Comparison of ENCODE assay signal across 8 cellular contexts in genomic region chr22:50294319-50294656, GRCh38. TPM values are rescaled to one million over a fixed set of nuclear protein-coding genes. Genes with fewer than 3 reads are reported as not detected.
DNase-seq lines count a peak whose midpoint lies in the region; TF ChIP-seq lines count a peak whose summit lies in the region.
"Had no signal": no experiment of that assay in that cellular context is flagged by ENCODE, and none has a peak within 500 bp of the region (broad histone marks: within the 10 kb centered on the region; RNA-seq: fewer than 3 reads in every experiment).

No MANE protein-coding gene starts in this region.

- H3K9ac ChIP-seq in skeletal muscle tissue (ENCODE audit: low read depth in 1 of 3, low read length in 3 of 3), result peak overlapping the region in 1 of 3 donors; percentile 40

- 36 to 42% methylated on average over 5 of the region's 5 CpGs for WGBS in esophagus, 2 donors

- DNase-seq in LNCaP clone FGC (ENCODE audit: low read depth) (no peak), NCI-H2029 treated with DMSO at 0.1 percent for 48 hours (lab: John Stamatoyannopoulos, UW) (no peak), DMS79 (lab: John Stamatoyannopoulos, UW) (no peak), OCI-M1 (lab: John Stamatoyannopoulos, UW) (no peak)
- DNase-seq: activated T-cell treated with anti-CD3 and anti-CD28 coated beads, Interleukin-2, amount 50 U/mL, for 72 hours had no signal

- H3K36me3 ChIP-seq in esophagus (ENCODE audit: control insufficient read depth in 2 of 2, insufficient read depth in 2 of 2, low read length in 1 of 2) (peaks cover 0 to 32% of the 10 kb centered on the region in 2 donors), skeletal muscle tissue (ENCODE audit: control insufficient read depth in 3 of 3, insufficient read depth in 3 of 3, low read length in 3 of 3) (peaks cover 6 to 9% (median 8%) of the 10 kb centered on the region in 3 donors)

- H3K4me1 ChIP-seq in esophagus (ENCODE audit: control insufficient read depth in 2 of 2, insufficient read depth in 2 of 2, low read length in 1 of 2) (peaks cover 26 to 58% of the 10 kb centered on the region in 2 donors), skeletal muscle tissue (ENCODE audit: control insufficient read depth in 3 of 3, insufficient read depth in 3 of 3, low read length in 3 of 3) (peaks cover 16 to 22% (median 17%) of the 10 kb centered on the region in 3 donors)

- peak overlapping the region; percentile 92 to 96 for H3K27ac ChIP-seq in esophagus (ENCODE audit: low read depth in 2 of 2, low read length in 1 of 2)
- peak overlapping the region; percentile 51 for H3K27ac ChIP-seq in skeletal muscle tissue (ENCODE audit: low read depth, low read length)

- H3K27me3 ChIP-seq in esophagus (ENCODE audit: control insufficient read depth in 1 of 2, insufficient read depth in 2 of 2, low read length in 2 of 2) (no peaks in the 10 kb centered on the region), skeletal muscle tissue (ENCODE audit: control insufficient read depth in 3 of 3, insufficient read depth in 3 of 3, low read length in 3 of 3) (peaks cover 0 to 7% (median 0%) of the 10 kb centered on the region in 3 donors)

- H3K9me3 ChIP-seq in esophagus (ENCODE audit: control insufficient read depth in 2 of 2, insufficient read depth in 1 of 2, low read depth in 1 of 2, low read length in 1 of 2) (no peaks in the 10 kb centered on the region), skeletal muscle tissue (ENCODE audit: control insufficient read depth in 3 of 3, low read length in 3 of 3) (no peaks in the 10 kb centered on the region)
- H3K9me3 ChIP-seq: HAP-1 had no signal

- peak overlapping the region; percentile 15 for H3K4me3 ChIP-seq in LNCaP clone FGC (ENCODE audit: low read depth, low read length)
- no peak overlapping the region for H3K4me3 ChIP-seq in esophagus (ENCODE audit: low read depth in 1 of 2, low read length in 2 of 2)
- no peak overlapping the region for H3K4me3 ChIP-seq in skeletal muscle tissue (ENCODE audit: low read length in 3 of 3)
- H3K4me3 ChIP-seq: HAP-1 had no signal

- TF ChIP-seq CTCF in LNCaP clone FGC (IDR thresholded peaks at IDR 0.05; ENCODE audit: control insufficient read depth, extremely low read depth, insufficient read depth), result no peak

RNA-seq across cellular contexts. Expression of gene PLXNB2, which starts 13.2 kb away (rescaled TPM):
- 100 to 1,000 TPM; 107 to 186 TPM for polyA plus RNA-seq in esophagus
- 48.5 TPM for total RNA-seq in skeletal muscle tissue

RNA-seq across cellular contexts. Expression of gene MAPK11, which starts 24.1 kb away (rescaled TPM):
- polyA plus RNA-seq in esophagus, result 1 to 10 TPM; 5.4 to 6.1 TPM
- total RNA-seq in skeletal muscle tissue, result 3.1 TPM

RNA-seq across cellular contexts. Expression of gene DENND6B, which starts 32.5 kb away (rescaled TPM):
- 1 to 10 TPM; 2.4 to 6.8 TPM for polyA plus RNA-seq in esophagus
- total RNA-seq in skeletal muscle tissue, result 1.0 TPM

RNA-seq across cellular contexts. Expression of gene MAPK12, which starts 32.8 kb away (rescaled TPM):
- 1 to 10 TPM; 3.0 to 3.4 TPM for polyA plus RNA-seq in esophagus
- total RNA-seq in skeletal muscle tissue, result 18.8 TPM

RNA-seq across cellular contexts. Expression of gene HDAC10, which starts 43.2 kb away (rescaled TPM):
- polyA plus RNA-seq in esophagus, result 10 to 100 TPM; 22.0 to 42.4 TPM
- total RNA-seq in skeletal muscle tissue, result 8.9 TPM
